ENCODE assay signal across 9 cellular contexts in genomic region chr18:77098033-77098432, GRCh38. TPM values are rescaled to one million over a fixed set of nuclear protein-coding genes. Genes with fewer than 3 reads are reported as not detected.
DNase-seq lines count a peak whose midpoint lies in the region; ATAC-seq and TF ChIP-seq lines count a peak whose summit lies in the region.
"Had no signal": no experiment of that assay in that cellular context is flagged by ENCODE, and none has a peak within 500 bp of the region (broad histone marks: within the 10 kb centered on the region; RNA-seq: fewer than 3 reads in every experiment).

No MANE protein-coding gene starts in this region.

- intact Hi-C loops in Panc1 (cut with micrococcal nuclease; ENCODE audit: unreplicated experiment) (no loop called here), left ventricle myocardium inferior (cut with micrococcal nuclease) (no loop called here), MCF 10A (cut with micrococcal nuclease) (no loop called here)

- DNase-seq in activated CD8-positive, alpha-beta memory T cell treated with anti-CD3 and anti-CD28 coated beads, Interleukin-2, amount 10 ng/mL, durations not matched to agents 7 days and 5 days, result no peak
- DNase-seq in activated CD8-positive, alpha-beta memory T cell treated with anti-CD3 and anti-CD28 coated beads, Interleukin-2, amount 50 U/mL, for 48 hours, result no peak
- DNase-seq in Panc1 (ENCODE audit: low read depth, low spot score) (no peak), left ventricle myocardium inferior (no peak), MCF 10A (ENCODE audit: unreplicated experiment) (no peak)
- DNase-seq in stimulated activated CD4-positive, alpha-beta T cell treated with anti-CD3 and anti-CD28 coated beads, Interleukin-2, amount 100 ng/mL, for 24 hours, result no peak
- DNase-seq: NCI-H187 treated with DMSO at 0.1 percent for 48 hours had no signal

- no peak for TF ChIP-seq CTCF in Panc1 (IDR thresholded peaks at IDR 0.05)
- TF ChIP-seq CTCF in left ventricle myocardium inferior (IDR thresholded peaks at IDR 0.05; ENCODE audit: borderline replicate concordance), result no peak
- no peak for TF ChIP-seq CTCF in MCF 10A (IDR thresholded peaks at IDR 0.05; ENCODE audit: unreplicated experiment)

- no peaks in the 10 kb centered on the region for H3K9me3 Mint-ChIP-seq in activated CD8-positive, alpha-beta memory T cell treated with anti-CD3 and anti-CD28 coated beads, Interleukin-2, amount 10 ng/mL, durations not matched to agents 7 days and 5 days (ENCODE audit: low read depth)
- no peaks in the 10 kb centered on the region for H3K9me3 Mint-ChIP-seq in MCF 10A (ENCODE audit: unreplicated experiment)

- no peaks in the 10 kb centered on the region for H3K27me3 Mint-ChIP-seq in activated CD8-positive, alpha-beta memory T cell treated with anti-CD3 and anti-CD28 coated beads, Interleukin-2, amount 10 ng/mL, durations not matched to agents 7 days and 5 days
- H3K27me3 Mint-ChIP-seq in MCF 10A (ENCODE audit: insufficient read depth, unreplicated experiment), result no peaks in the 10 kb centered on the region

- H3K4me3 ChIP-seq in Panc1 (ENCODE audit: low read depth in 2 of 2, low read length in 2 of 2) (no peak overlapping the region), left ventricle myocardium inferior (peak overlapping the region; percentile 25), subcutaneous abdominal adipose tissue (ENCODE audit: low read depth in 1 of 5, low read length in 5 of 5) (peak overlapping the region in 1 of 5 donors; percentile 29)

- H3K36me3 Mint-ChIP-seq in activated CD8-positive, alpha-beta memory T cell treated with anti-CD3 and anti-CD28 coated beads, Interleukin-2, amount 10 ng/mL, durations not matched to agents 7 days and 5 days, result peaks cover 61% of the 10 kb centered on the region
- H3K36me3 Mint-ChIP-seq in MCF 10A (ENCODE audit: insufficient read depth, unreplicated experiment), result peaks cover 30% of the 10 kb centered on the region

- H3K27me3 ChIP-seq in Panc1 (ENCODE audit: control insufficient read depth, insufficient read depth, low read length) (no peaks in the 10 kb centered on the region), left ventricle myocardium inferior (ENCODE audit: low read depth) (no peaks in the 10 kb centered on the region), subcutaneous abdominal adipose tissue (ENCODE audit: control insufficient read depth in 5 of 5, insufficient read depth in 4 of 5, low read length in 5 of 5) (peaks cover 0 to 22% (median 0%) of the 10 kb centered on the region in 5 donors)

- H3K9me3 ChIP-seq in Panc1 (ENCODE audit: control insufficient read depth, insufficient read depth, low read depth, low read length), result no peaks in the 10 kb centered on the region
- no peaks in the 10 kb centered on the region for H3K9me3 ChIP-seq in left ventricle myocardium inferior (replicated peaks)
- H3K9me3 ChIP-seq in subcutaneous abdominal adipose tissue (ENCODE audit: control insufficient read depth in 5 of 5, low read length in 5 of 5), result no peaks in the 10 kb centered on the region

- in situ Hi-C loops in Panc1 (cut with HindIII; ENCODE audit: low pct_unique_long_range_greater_than_20kb, low sequenced_read_pairs), result no loop called here

- H3K27ac ChIP-seq in Panc1 (ENCODE audit: low read length) (peak overlapping the region; percentile 95), left ventricle myocardium inferior (replicated peaks) (peak overlapping the region; percentile 51), subcutaneous abdominal adipose tissue (ENCODE audit: low read depth, low read length) (peak overlapping the region; percentile 44)

- peak overlapping the region; percentile 61 for H3K27ac Mint-ChIP-seq in activated CD8-positive, alpha-beta memory T cell treated with anti-CD3 and anti-CD28 coated beads, Interleukin-2, amount 10 ng/mL, durations not matched to agents 7 days and 5 days
- H3K27ac Mint-ChIP-seq in MCF 10A (ENCODE audit: low read depth, unreplicated experiment), result no peak overlapping the region

- H3K4me1 ChIP-seq in Panc1 (ENCODE audit: control insufficient read depth, insufficient read depth, low read length) (peaks cover 69% of the 10 kb centered on the region), left ventricle myocardium inferior (peaks cover 83% of the 10 kb centered on the region), subcutaneous abdominal adipose tissue (ENCODE audit: control insufficient read depth in 5 of 5, insufficient read depth in 5 of 5, low read length in 5 of 5) (peaks cover 3 to 63% (median 48%) of the 10 kb centered on the region in 5 donors)

- POLR2A ChIA-PET in Panc1 (lab: Charles Lee) (interaction anchor here (0.7 kb wide), 1 partner anchor 89 kb away, joined by 11 read pairs; no protein-coding TSS in a partner anchor), MCF 10A (lab: Yijun Ruan, JAX) (interaction anchor here (0.6 to 1.4 kb wide), 2 partner anchors 11 to 12 kb away, joined by 3 read pairs; no protein-coding TSS in a partner anchor)

- H3K36me3 ChIP-seq in Panc1 (ENCODE audit: control insufficient read depth, insufficient read depth, low read length), result no peaks in the 10 kb centered on the region; the same call in 1 of the 2 replicates
- no peaks in the 10 kb centered on the region for H3K36me3 ChIP-seq in left ventricle myocardium inferior
- H3K36me3 ChIP-seq in subcutaneous abdominal adipose tissue (ENCODE audit: control insufficient read depth in 5 of 5, insufficient read depth in 5 of 5, low read length in 5 of 5), result peaks cover 0 to 17% (median 0%) of the 10 kb centered on the region in 5 donors

- CTCF ChIA-PET in activated CD8-positive, alpha-beta memory T cell treated with anti-CD3 and anti-CD28 coated beads, Interleukin-2, amount 10 ng/mL, durations not matched to agents 7 days and 5 days (lab: Charles Lee), result interaction anchor here (0.7 to 2.1 kb wide), 5 partner anchors 27 to 115 kb away, joined by 3 to 10 read pairs (median 4); no protein-coding TSS in a partner anchor
- CTCF ChIA-PET in Panc1 (lab: Charles Lee) (interaction anchor here (0.5 to 0.7 kb wide), 2 partner anchors 13 to 26 kb away, joined by 8 to 10 read pairs; no protein-coding TSS in a partner anchor), MCF 10A (lab: Yijun Ruan, JAX) (interaction anchor here (0.6 kb wide), 1 partner anchor 11 kb away, joined by 4 read pairs; no protein-coding TSS in a partner anchor)

- BruUV-seq in Panc1 (replicated peaks; lab: Mats Ljungman, UMichigan) (no TSS peak), MCF 10A (replicated peaks; lab: Mats Ljungman, UMichigan) (no TSS peak)

- peaks cover 88% of the 10 kb centered on the region for H3K4me1 Mint-ChIP-seq in activated CD8-positive, alpha-beta memory T cell treated with anti-CD3 and anti-CD28 coated beads, Interleukin-2, amount 10 ng/mL, durations not matched to agents 7 days and 5 days
- peaks cover 20% of the 10 kb centered on the region for H3K4me1 Mint-ChIP-seq in MCF 10A (ENCODE audit: insufficient read depth, unreplicated experiment)

- ATAC-seq in activated CD8-positive, alpha-beta memory T cell treated with anti-CD3 and anti-CD28 coated beads, Interleukin-2, amount 10 ng/mL, durations not matched to agents 7 days and 5 days, result no peak
- ATAC-seq in Panc1, result no peak
- ATAC-seq in esophagus mucosa, result no peak

- no peak overlapping the region for H3K4me3 Mint-ChIP-seq in activated CD8-positive, alpha-beta memory T cell treated with anti-CD3 and anti-CD28 coated beads, Interleukin-2, amount 10 ng/mL, durations not matched to agents 7 days and 5 days
- no peak overlapping the region for H3K4me3 Mint-ChIP-seq in MCF 10A (ENCODE audit: unreplicated experiment)

- H3K9ac ChIP-seq in subcutaneous abdominal adipose tissue (ENCODE audit: low read length in 5 of 5), result no peak overlapping the region

RNA-seq across cellular contexts. Expression of gene MBP, which starts 34.5 kb away (rescaled TPM):
- 100 to 1,000 TPM in 1 of 2 experiments, 10 to 100 TPM in 1; 94.7 to 101 TPM for total RNA-seq in activated CD8-positive, alpha-beta memory T cell treated with anti-CD3 and anti-CD28 coated beads, Interleukin-2, amount 10 ng/mL, durations not matched to agents 7 days and 5 days
- total RNA-seq in Panc1 (2021; ENCODE audit: unreplicated experiment) (88.8 TPM), left ventricle myocardium inferior (35.0 TPM), MCF 10A (2022) (31.6 and 31.7 TPM in 2 replicates), esophagus mucosa (25.5 TPM)
- 59.2 TPM for polyA plus RNA-seq in Panc1 (2012; ENCODE audit: insufficient read length)

Comparison
In these comparisons a context has a peak if more than half of its experiments do, and no peak if none do; other contexts are left out.
1. H3K27ac ChIP-seq: peak in every context shown above with its lines; median percentile 95 in Panc1; 51 in left ventricle myocardium inferior; 44 in subcutaneous abdominal adipose tissue.